26 cellular contexts compared by ENCODE assay signal in the genomic region with DNA sequence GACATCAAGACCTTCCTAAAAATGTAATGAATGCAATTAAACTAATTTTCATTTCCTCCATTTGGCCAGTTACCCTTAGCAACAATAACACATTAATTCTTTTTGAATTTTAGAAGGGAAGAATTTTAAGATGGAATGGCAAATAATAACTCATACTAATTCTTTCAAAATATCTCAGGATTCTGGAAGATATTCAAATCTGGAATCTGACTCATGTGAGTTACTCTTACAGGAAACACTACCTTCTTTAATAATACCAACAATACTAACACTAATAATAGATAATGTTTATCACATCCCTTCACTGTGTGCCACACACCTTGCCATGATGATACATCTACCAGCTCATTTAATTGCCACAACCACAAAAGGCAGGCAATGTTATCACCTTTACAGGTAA. TPM values are rescaled to one million over a fixed set of nuclear protein-coding genes. Genes with fewer than 3 reads are reported as not detected.
"Had no signal": no experiment of that assay in that cellular context is flagged by ENCODE, and none has a peak within 500 bp of the region (broad histone marks: within the 10 kb centered on the region; RNA-seq: fewer than 3 reads in every experiment).

No MANE protein-coding gene starts in this region.

- H3K36me3 ChIP-seq: ascending aorta, cardiac muscle cell, Peyer's patch, SJCRH30 had no signal

- H3K27me3 ChIP-seq: ascending aorta, cardiac muscle cell, Peyer's patch, SJCRH30 had no signal

- DNase-seq: activated CD4-positive, alpha-beta T cell treated with anti-CD3 and anti-CD28 coated beads for 48 hours; activated CD4-positive, alpha-beta T cell treated with anti-CD3 and anti-CD28 coated beads, Interleukin-2, amount 50 U/mL, for 4 hours; activated CD4-positive, CD25-positive, alpha-beta regulatory T cell treated with anti-CD3 and anti-CD28 coated beads, Interleukin-2, amount 50 U/mL, for 72 hours; activated CD8-positive, alpha-beta memory T cell treated with anti-CD3 and anti-CD28 coated beads, Interleukin-2, amount 50 U/mL, for 48 hours; activated CD8-positive, alpha-beta T cell treated with anti-CD3 and anti-CD28 coated beads, Interleukin-2, amount 10 ng/mL, durations not matched to agents 7 days and 5 days; activated naive CD4-positive, alpha-beta T cell treated with anti-CD3 and anti-CD28 coated beads, Interleukin-2, amount 50 U/mL, for 16 hours; activated T-cell treated with anti-CD3 and anti-CD28 coated beads, Interleukin-2, amount 50 U/mL, for 1 hour; amniotic stem cell; cerebellar nuclear complex; MV-4-11; NCI-H1092 treated with DMSO at 0.1 percent for 48 hours; NCI-H1436; NCI-H1694 treated with DMSO at 0.1 percent for 48 hours; NCI-H2029 treated with DMSO at 0.1 percent for 48 hours; NCI-H345; NCI-H510A; NCI-H526 treated with DMSO at 0.1 percent for 48 hours; NCI-H82; OCI-M1; Peyer's patch; Right ventricle myocardium superior; SJCRH30 had no signal

- H3K4me3 ChIP-seq: ascending aorta, cardiac muscle cell, Peyer's patch, SJCRH30 had no signal

- H3K9me3 ChIP-seq: ascending aorta, Peyer's patch, SJCRH30 had no signal

- H3K27ac ChIP-seq: ascending aorta, cardiac muscle cell, Peyer's patch, RWPE1, SJCRH30 had no signal

- H3K4me1 ChIP-seq: Peyer's patch, SJCRH30 had no signal

RNA-seq across cellular contexts. Expression of a gene that starts 46.4 kb away (rescaled TPM):
- total RNA-seq: activated CD8-positive, alpha-beta T cell treated with anti-CD3 and anti-CD28 coated beads, Interleukin-2, amount 10 ng/mL, durations not matched to agents 7 days and 5 days; MCF 10A had no signal
